Comparison of ENCODE assay signal across 13 cellular contexts in genomic region chr16:86030116-86030515, GRCh38.
"Had no signal": no experiment of that assay in that cellular context is flagged by ENCODE, and none has a peak within 500 bp of the region (broad histone marks: within the 10 kb centered on the region; RNA-seq: fewer than 3 reads in every experiment).

No MANE protein-coding gene starts in this region.

- H3K9me3 ChIP-seq: mucosa of descending colon had no signal

- H3K36me3 ChIP-seq: right atrium auricular region, tibial nerve had no signal

- H3K27me3 ChIP-seq: right atrium auricular region, tibial nerve had no signal

- DNase-seq: central memory CD4-positive, alpha-beta T cell; effector memory CD8-positive, alpha-beta T cell; foreskin melanocyte; mammary epithelial cell; naive thymus-derived CD8-positive, alpha-beta T cell; stimulated activated CD4-positive, alpha-beta T cell treated with anti-CD3 and anti-CD28 coated beads, Interleukin-4, amount 100 ng/mL, for 1 hour; stimulated activated CD8-positive, alpha-beta memory T cell treated with anti-CD3 and anti-CD28 coated beads, Interleukin-4, amount 100 ng/mL, for 48 hours; stimulated activated naive CD8-positive, alpha-beta T cell treated with anti-CD3 and anti-CD28 coated beads, Interleukin-15, Interleukin-2, amounts not matched to agents 100 U/mL and 50 U/mL, for 24 hours had no signal

- H3K27ac ChIP-seq: right atrium auricular region, tibial nerve had no signal

- ATAC-seq: effector memory CD8-positive, alpha-beta T cell; left lobe of liver; stimulated activated effector memory CD8-positive, alpha-beta T cell treated with anti-CD3 and anti-CD28 coated beads, Interleukin-12 subunit alpha, Interleukin-12 subunit beta, amount 100 ng/mL, for 72 hours; stimulated activated naive CD8-positive, alpha-beta T cell treated with anti-CD3 and anti-CD28 coated beads, Interleukin-15, Interleukin-2, amounts not matched to agents 100 U/mL and 50 U/mL, for 24 hours had no signal

- H3K4me3 ChIP-seq: mucosa of descending colon, right atrium auricular region, tibial nerve had no signal
